8 cellular contexts compared by ENCODE assay signal in the genomic region with DNA sequence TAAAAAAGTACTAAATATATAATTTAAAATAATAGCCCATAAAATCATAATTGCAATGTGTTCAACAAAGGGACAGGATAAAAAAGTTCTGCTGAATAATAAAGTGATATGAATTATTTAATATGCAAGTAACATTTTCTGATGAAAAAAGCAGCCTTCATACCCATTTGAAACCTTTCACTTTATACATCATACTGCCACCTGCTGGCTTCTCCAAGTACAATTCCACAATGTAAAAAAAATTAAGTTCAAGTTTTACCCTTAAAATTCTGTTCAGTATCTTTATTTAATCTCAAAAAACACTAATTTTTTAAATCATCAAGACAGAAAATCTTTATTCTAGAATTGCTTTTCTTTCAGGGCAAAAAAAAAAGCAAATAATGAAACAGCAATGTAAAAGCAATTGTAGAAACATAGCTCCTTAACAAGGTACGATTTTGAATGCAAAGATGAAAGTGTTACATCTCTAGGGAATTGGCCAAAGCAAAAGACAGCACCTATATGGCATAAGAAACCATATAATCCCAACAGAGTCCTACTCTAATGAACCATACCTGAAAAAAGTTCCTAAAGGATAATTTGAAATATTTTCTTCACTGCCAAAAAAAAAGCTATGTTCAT. TPM values are rescaled to one million over a fixed set of nuclear protein-coding genes. Genes with fewer than 3 reads are reported as not detected.
A peak's percentile ranks its signal among the peaks of the same experiment; 100 is the strongest.
DNase-seq lines count a peak whose midpoint lies in the region; ATAC-seq and TF ChIP-seq lines count a peak whose summit lies in the region.

No MANE protein-coding gene starts in this region.

- peaks cover 12% of the 10 kb centered on the region for H3K36me3 Mint-ChIP-seq in endodermal cell (ENCODE audit: low read depth)

- no peaks in the 10 kb centered on the region for H4K20me1 ChIP-seq in MM.1S (ENCODE audit: insufficient read depth, low read length)
- H4K20me1 ChIP-seq in osteoblast (ENCODE audit: insufficient read depth, low read length) = no peaks in the 10 kb centered on the region

- TF ChIP-seq CTCF in MM.1S (IDR thresholded peaks at IDR 0.05; ENCODE audit: low read length) (peak; percentile 54), endodermal cell (conservative IDR thresholded peaks at IDR 0.05) (peak; percentile 83), osteoblast (IDR thresholded peaks at IDR 0.05; ENCODE audit: extremely low read depth, low read depth, low read length) (peak; percentile 62)

- 0 out of 2 replicates have a peak, but pooled peaks cover 2% of the 10 kb centered on the region for H3K36me3 ChIP-seq in MM.1S (replicated peaks; ENCODE audit: insufficient read depth, low read length)
- peaks cover 44% of the 10 kb centered on the region for H3K36me3 ChIP-seq in endodermal cell (ENCODE audit: control insufficient read depth, insufficient read depth, low read length)
- H3K36me3 ChIP-seq in osteoblast (ENCODE audit: insufficient read depth, low read length) = peaks cover 12% of the 10 kb centered on the region

- no peaks in the 10 kb centered on the region for H3K4me1 ChIP-seq in MM.1S (ENCODE audit: low read length)
- H3K4me1 ChIP-seq in endodermal cell (ENCODE audit: control insufficient read depth, insufficient read depth, low read length) = no peaks in the 10 kb centered on the region
- peaks cover 10% of the 10 kb centered on the region for H3K4me1 ChIP-seq in osteoblast (ENCODE audit: insufficient read depth, low read length)

- no peaks in the 10 kb centered on the region for H3F3A ChIP-seq in MM.1S (ENCODE audit: insufficient read depth, low read length)

- no peaks in the 10 kb centered on the region for H3K9me2 ChIP-seq in MM.1S (replicated peaks; ENCODE audit: insufficient read depth, low read length)

- H2AFZ ChIP-seq in MM.1S (ENCODE audit: low read length) (no peak overlapping the region), osteoblast (ENCODE audit: low read length) (no peak overlapping the region)

- H3K9me3 Mint-ChIP-seq in endodermal cell = no peaks in the 10 kb centered on the region

- no peak overlapping the region for H3K4me3 Mint-ChIP-seq in endodermal cell

- no peak overlapping the region for H3K9ac ChIP-seq in MM.1S (ENCODE audit: low read length)
- no peak overlapping the region for H3K9ac ChIP-seq in endodermal cell (ENCODE audit: extremely low read depth, low read length, poor library complexity, severe bottlenecking)

- WGBS in endodermal cell (ENCODE audit: insufficient coverage in 1 of 2, insufficient read length in 1 of 2), 2 experiments = 95 to 100% methylated on average over 1 of the region's 1 CpG

- no peak overlapping the region for H3K27ac ChIP-seq in MM.1S (ENCODE audit: low read length)
- H3K27ac ChIP-seq in endodermal cell (ENCODE audit: low read depth, low read length) = no peak overlapping the region
- no peak overlapping the region for H3K27ac ChIP-seq in osteoblast (ENCODE audit: low read depth, low read length)

- DNase-seq in NOMO-1 treated with DMSO at 0.1 percent for 48 hours (lab: John Stamatoyannopoulos, UW; ENCODE audit: unreplicated experiment) = peak; percentile 25
- DNase-seq in NOMO-1 treated with dmso at 0.1 percent for 144 hours (lab: John Stamatoyannopoulos, UW; ENCODE audit: unreplicated experiment) = no peak
- peak; percentile 57 for DNase-seq in MM.1S
- peak; percentile 30 for DNase-seq in T-helper 9 cell
- no peak for DNase-seq in endodermal cell
- no peak for DNase-seq in osteoblast (ENCODE audit: insufficient read length, low spot score, missing footprints)

- no peak overlapping the region for H3K27ac Mint-ChIP-seq in endodermal cell

- H3K4me3 ChIP-seq in MM.1S (ENCODE audit: low read length) = no peak overlapping the region
- H3K4me3 ChIP-seq in endodermal cell (ENCODE audit: low read length) = no peak overlapping the region
- H3K4me3 ChIP-seq in osteoblast (ENCODE audit: insufficient read depth, low read length) = no peak overlapping the region

- H3K27me3 Mint-ChIP-seq in endodermal cell (ENCODE audit: insufficient read depth) = no peaks in the 10 kb centered on the region

- H3K79me2 ChIP-seq in MM.1S (ENCODE audit: low read length) (no peaks in the 10 kb centered on the region), osteoblast (ENCODE audit: insufficient read depth, low read length) (no peaks in the 10 kb centered on the region)

- no peak overlapping the region for H3K4me2 ChIP-seq in MM.1S (ENCODE audit: low read depth, low read length)
- H3K4me2 ChIP-seq in osteoblast (ENCODE audit: insufficient read depth, low read length) = no peak overlapping the region

- H3K9me3 ChIP-seq in MM.1S (replicated peaks; ENCODE audit: insufficient read depth, low read length) = no peaks in the 10 kb centered on the region
- H3K9me3 ChIP-seq in endodermal cell (ENCODE audit: control insufficient read depth, low read length) = no peaks in the 10 kb centered on the region
- no peaks in the 10 kb centered on the region for H3K9me3 ChIP-seq in osteoblast (ENCODE audit: low read depth, low read length)

- ATAC-seq in GM21619 (IDR thresholded peaks at IDR 0.05; ENCODE audit: unreplicated experiment) (no peak), esophagus mucosa (no peak)

- H3K27me3 ChIP-seq in MM.1S (replicated peaks; ENCODE audit: insufficient read depth, low read length) = no peaks in the 10 kb centered on the region
- no peaks in the 10 kb centered on the region for H3K27me3 ChIP-seq in endodermal cell (ENCODE audit: control insufficient read depth, insufficient read depth, low read length, poor library complexity, severe bottlenecking)
- H3K27me3 ChIP-seq in osteoblast (ENCODE audit: insufficient read depth, low read length) = no peaks in the 10 kb centered on the region

- no peaks in the 10 kb centered on the region for H3K4me1 Mint-ChIP-seq in endodermal cell

RNA-seq across cellular contexts. Expression of a gene that starts 15.0 kb away (rescaled TPM):
- 10 to 100 TPM; 20.2 to 21.2 TPM for total RNA-seq in endodermal cell
- 19.6 TPM for polyA plus RNA-seq in endodermal cell (2013, experiment 1 of 2)
- polyA plus RNA-seq in endodermal cell (2013, experiment 2 of 2) = 19.4 TPM
- total RNA-seq in osteoblast = 28.2 and 29.5 TPM in 2 replicates
- total RNA-seq in esophagus mucosa = 5.3 TPM

Comparison
In these comparisons a context has a peak if more than half of its experiments do, and no peak if none do; other contexts are left out.
1. DNase-seq: peak in NOMO-1 treated with DMSO at 0.1 percent for 48 hours (single experiment), MM.1S (single experiment) and T-helper 9 cell (single experiment); none in NOMO-1 treated with dmso at 0.1 percent for 144 hours (single experiment), endodermal cell (single experiment) and osteoblast (single experiment).
2. Peak in every context shown above with its lines, with median percentiles within 50 percentile points of each other: CTCF ChIP-seq.